Comparison of ENCODE assay signal across 17 cellular contexts in the genomic region with DNA sequence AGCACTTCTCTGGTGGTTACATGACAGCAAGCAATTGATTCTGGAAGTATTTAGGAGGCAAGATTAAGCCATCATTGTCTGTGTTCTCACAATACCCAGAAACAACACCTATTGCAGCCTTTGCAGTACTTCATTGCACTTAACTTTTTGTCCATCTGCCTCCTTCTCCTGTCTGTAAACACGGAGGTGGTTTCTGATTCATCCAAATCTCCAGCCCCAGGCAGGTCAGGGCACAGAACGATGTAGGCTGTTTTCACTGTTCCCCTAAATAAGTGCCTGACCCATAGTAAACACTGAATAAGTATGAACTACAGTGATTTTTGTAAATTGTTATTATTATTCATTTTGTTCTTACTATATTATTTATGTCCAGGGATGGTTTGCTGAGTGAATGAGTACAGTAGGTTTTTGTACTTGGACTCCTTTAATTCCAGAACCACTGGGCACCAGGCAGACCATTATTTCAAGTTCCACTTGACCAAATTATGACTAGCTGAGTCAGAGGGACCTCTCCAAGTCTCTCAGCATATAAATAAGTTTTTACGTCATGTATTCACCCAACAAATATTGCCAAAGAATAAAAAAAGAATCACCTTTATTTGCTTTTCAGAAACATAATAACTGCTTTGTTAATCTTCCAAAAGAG.
DNase-seq lines count a peak whose midpoint lies in the region; ATAC-seq and TF ChIP-seq lines count a peak whose summit lies in the region.
"Had no signal": no experiment of that assay in that cellular context is flagged by ENCODE, and none has a peak within 500 bp of the region (broad histone marks: within the 10 kb centered on the region; RNA-seq: fewer than 3 reads in every experiment).

No MANE protein-coding gene starts in this region.

- WGBS in gastroesophageal sphincter (ENCODE audit: low coverage in 1 of 2), 2 donors = 69 to 84% methylated on average over 3 of the region's 3 CpGs

- no peaks in the 10 kb centered on the region for H3K27me3 ChIP-seq in GM23338 (ENCODE audit: insufficient read depth)
- no peaks in the 10 kb centered on the region for H3K27me3 ChIP-seq in gastroesophageal sphincter
- H3K27me3 ChIP-seq: BLaER1, Peyer's patch had no signal

- no peaks in the 10 kb centered on the region for H3K79me2 ChIP-seq in GM23338 (replicated peaks; ENCODE audit: insufficient read depth)

- POLR2A ChIA-PET in RWPE1 (lab: Yijun Ruan, JAX; ENCODE audit: low non-redundant PET) = no interaction called here

- no peaks in the 10 kb centered on the region for H3K9me3 Mint-ChIP-seq in GM23338
- H3K9me3 Mint-ChIP-seq: CD8-positive, alpha-beta T cell had no signal

- no peaks in the 10 kb centered on the region for H3K9me2 ChIP-seq in GM23338 (ENCODE audit: insufficient read depth)

- DNase-seq in GM23338 (ENCODE audit: low spot score) (no peak), RWPE1 (ENCODE audit: low spot score) (peak; percentile 29), epithelial cell of proximal tubule (ENCODE audit: low read depth) (peak; percentile 30), renal cortical epithelial cell (ENCODE audit: low read depth) (peak; percentile 86), HuH-7 (ENCODE audit: low spot score) (no peak), MV-4-11 (lab: John Stamatoyannopoulos, UW) (no peak)
- DNase-seq: Calu3; CD8-positive, alpha-beta T cell; KBM-7; NCI-H1417 treated with DMSO at 0.1 percent for 48 hours; NCI-H187 treated with DMSO at 0.1 percent for 48 hours; NCI-H345; Peyer's patch; Right ventricle myocardium superior had no signal

- no peak overlapping the region for H3K4me2 ChIP-seq in GM23338
- H3K4me2 ChIP-seq: BLaER1 had no signal

- no peak for TF ChIP-seq EP300 in gastroesophageal sphincter (IDR thresholded peaks at IDR 0.05)

- TF ChIP-seq CTCF in GM23338 (conservative IDR thresholded peaks at IDR 0.05; ENCODE audit: low read depth in 2 of 2) (no peak), RWPE1 (conservative IDR thresholded peaks at IDR 0.05; ENCODE audit: low read depth) (no peak), epithelial cell of proximal tubule (conservative IDR thresholded peaks at IDR 0.05; ENCODE audit: low read depth, low read length) (no peak), gastroesophageal sphincter (IDR thresholded peaks at IDR 0.05) (no peak)

- no peaks in the 10 kb centered on the region for H3K36me3 Mint-ChIP-seq in GM23338 (ENCODE audit: low read depth)
- H3K36me3 Mint-ChIP-seq: CD8-positive, alpha-beta T cell had no signal

- CTCF ChIA-PET in RWPE1 (lab: Yijun Ruan, JAX) = no interaction called here

- H3K9me3 ChIP-seq in gastroesophageal sphincter = no peaks in the 10 kb centered on the region
- H3K9me3 ChIP-seq: BLaER1, Peyer's patch had no signal

- H3K4me1 Mint-ChIP-seq in GM23338 = peaks cover 3% of the 10 kb centered on the region; the same call in 2 of the 3 replicates

- H3K27me3 Mint-ChIP-seq in GM23338 (ENCODE audit: insufficient read depth, low read depth, poor library complexity) = no peaks in the 10 kb centered on the region

- no peak for TF ChIP-seq POLR2A in gastroesophageal sphincter (IDR thresholded peaks at IDR 0.05)

- H3K4me3 Mint-ChIP-seq in GM23338 = no peak overlapping the region
- H3K4me3 Mint-ChIP-seq: CD8-positive, alpha-beta T cell had no signal

- no peaks in the 10 kb centered on the region for H3F3A ChIP-seq in GM23338 (replicated peaks; ENCODE audit: low read depth)

- H2AFZ ChIP-seq in GM23338 = 0 out of 2 replicates have a peak overlapping the region, but pooled peaks have one; percentile 4

- H3K36me3 ChIP-seq in GM23338 (ENCODE audit: insufficient read depth) = no peaks in the 10 kb centered on the region
- no peaks in the 10 kb centered on the region for H3K36me3 ChIP-seq in gastroesophageal sphincter
- H3K36me3 ChIP-seq: BLaER1, Peyer's patch had no signal

- no peak for ATAC-seq in GM23338
- ATAC-seq in gastroesophageal sphincter = no peak
- ATAC-seq: CD8-positive, alpha-beta T cell had no signal

- no peak overlapping the region for H3K27ac Mint-ChIP-seq in GM23338
- H3K27ac Mint-ChIP-seq: CD8-positive, alpha-beta T cell had no signal

- H3K4me1 ChIP-seq in GM23338 (ENCODE audit: insufficient read depth) = no peaks in the 10 kb centered on the region
- no peaks in the 10 kb centered on the region for H3K4me1 ChIP-seq in gastroesophageal sphincter
- H3K4me1 ChIP-seq: BLaER1, Peyer's patch had no signal

- H4K20me1 ChIP-seq in GM23338 (replicated peaks; ENCODE audit: insufficient read depth) = no peaks in the 10 kb centered on the region
- H4K20me1 ChIP-seq: BLaER1 had no signal

- H3K27ac ChIP-seq in GM23338 (ENCODE audit: low read depth) (no peak overlapping the region), RWPE1 (no peak overlapping the region), gastroesophageal sphincter (no peak overlapping the region)
- H3K27ac ChIP-seq: BLaER1, Peyer's patch, SK-N-MC had no signal

- H3K4me3 ChIP-seq in GM23338 = no peak overlapping the region
- H3K4me3 ChIP-seq in epithelial cell of proximal tubule (ENCODE audit: low read depth, low read length) = no peak overlapping the region
- H3K4me3 ChIP-seq in gastroesophageal sphincter = no peak overlapping the region
- H3K4me3 ChIP-seq: BLaER1, Peyer's patch, SK-N-MC had no signal

TF ChIP-seq in GM23338, 12 proteins besides CTCF, POLR2A, EP300 and RAD21 (continues in another document):
- no peak for TF ChIP-seq ZNF114 (CRISPR knock-in tag; IDR thresholded peaks at IDR 0.05)
- no peak for TF ChIP-seq JUNB (IDR thresholded peaks at IDR 0.05; ENCODE audit: unreplicated experiment)
- TF ChIP-seq ZNF331 (CRISPR knock-in tag; IDR thresholded peaks at IDR 0.05; ENCODE audit: low read depth) = no peak
- TF ChIP-seq POLR2AphosphoS5 (IDR thresholded peaks at IDR 0.05; ENCODE audit: low read depth) = no peak
- TF ChIP-seq CREB1 (CRISPR knock-in tag; IDR thresholded peaks at IDR 0.05; ENCODE audit: low read depth) = no peak
- TF ChIP-seq, protein P1, sequence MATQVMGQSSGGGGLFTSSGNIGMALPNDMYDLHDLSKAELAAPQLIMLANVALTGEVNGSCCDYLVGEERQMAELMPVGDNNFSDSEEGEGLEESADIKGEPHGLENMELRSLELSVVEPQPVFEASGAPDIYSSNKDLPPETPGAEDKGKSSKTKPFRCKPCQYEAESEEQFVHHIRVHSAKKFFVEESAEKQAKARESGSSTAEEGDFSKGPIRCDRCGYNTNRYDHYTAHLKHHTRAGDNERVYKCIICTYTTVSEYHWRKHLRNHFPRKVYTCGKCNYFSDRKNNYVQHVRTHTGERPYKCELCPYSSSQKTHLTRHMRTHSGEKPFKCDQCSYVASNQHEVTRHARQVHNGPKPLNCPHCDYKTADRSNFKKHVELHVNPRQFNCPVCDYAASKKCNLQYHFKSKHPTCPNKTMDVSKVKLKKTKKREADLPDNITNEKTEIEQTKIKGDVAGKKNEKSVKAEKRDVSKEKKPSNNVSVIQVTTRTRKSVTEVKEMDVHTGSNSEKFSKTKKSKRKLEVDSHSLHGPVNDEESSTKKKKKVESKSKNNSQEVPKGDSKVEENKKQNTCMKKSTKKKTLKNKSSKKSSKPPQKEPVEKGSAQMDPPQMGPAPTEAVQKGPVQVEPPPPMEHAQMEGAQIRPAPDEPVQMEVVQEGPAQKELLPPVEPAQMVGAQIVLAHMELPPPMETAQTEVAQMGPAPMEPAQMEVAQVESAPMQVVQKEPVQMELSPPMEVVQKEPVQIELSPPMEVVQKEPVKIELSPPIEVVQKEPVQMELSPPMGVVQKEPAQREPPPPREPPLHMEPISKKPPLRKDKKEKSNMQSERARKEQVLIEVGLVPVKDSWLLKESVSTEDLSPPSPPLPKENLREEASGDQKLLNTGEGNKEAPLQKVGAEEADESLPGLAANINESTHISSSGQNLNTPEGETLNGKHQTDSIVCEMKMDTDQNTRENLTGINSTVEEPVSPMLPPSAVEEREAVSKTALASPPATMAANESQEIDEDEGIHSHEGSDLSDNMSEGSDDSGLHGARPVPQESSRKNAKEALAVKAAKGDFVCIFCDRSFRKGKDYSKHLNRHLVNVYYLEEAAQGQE (IDR thresholded peaks at IDR 0.05; ENCODE audit: unreplicated experiment) = no peak

Comparison
In these comparisons a context has a peak if more than half of its experiments do, and no peak if none do; other contexts are left out.
1. DNase-seq: peak in RWPE1 (single experiment), epithelial cell of proximal tubule (single experiment) and renal cortical epithelial cell (single experiment); none in GM23338 (single experiment), HuH-7 (single experiment) and MV-4-11 (single experiment).